1 cellular context compared by ENCODE assay signal in the genomic region with DNA sequence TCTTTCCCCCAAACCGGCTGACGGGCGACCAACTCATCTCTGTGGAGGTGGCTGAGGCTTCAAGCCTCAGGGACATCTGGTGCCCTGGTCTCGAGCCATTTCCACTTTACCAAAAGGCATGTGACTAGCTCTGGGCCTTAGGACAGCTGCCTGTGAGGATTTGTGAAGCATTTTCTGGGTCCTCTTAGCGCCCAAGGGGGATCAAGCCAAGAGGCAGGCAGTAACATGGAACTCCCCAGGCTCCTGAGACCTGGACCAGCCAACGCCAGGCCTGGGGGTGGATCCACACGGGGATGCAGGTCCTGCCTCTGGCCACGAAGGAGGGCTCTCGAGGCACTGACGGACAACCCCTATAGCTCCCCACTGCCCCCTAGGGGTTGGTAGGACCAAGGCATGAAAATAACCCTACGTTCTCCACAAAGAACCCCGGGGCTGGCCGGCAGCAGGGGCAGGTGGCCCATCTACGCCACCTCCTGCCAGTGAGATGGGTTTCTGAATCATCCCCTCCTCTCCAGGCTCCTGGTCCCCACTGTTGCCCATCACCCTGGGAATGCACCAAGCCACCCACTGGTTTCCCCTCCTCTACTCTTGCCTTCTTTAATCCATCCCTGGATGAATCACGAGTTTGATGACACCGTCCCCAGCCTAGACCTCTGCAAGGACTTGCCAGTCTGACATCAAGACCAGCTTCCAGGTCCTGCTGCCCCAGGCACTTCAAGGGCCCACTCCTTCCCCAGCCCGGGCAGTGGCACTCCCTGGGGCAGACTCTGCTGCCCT.
TF ChIP-seq lines count a peak whose summit lies in the region.

No MANE protein-coding gene starts in this region.

TF ChIP-seq in HepG2, 621 proteins besides CTCF, POLR2A, EP300 and RAD21 (continued from another document):
- TF ChIP-seq SALL2 (CRISPR knock-in tag; IDR thresholded peaks at IDR 0.05) (0 out of 2 replicates have a peak, but pooled peaks have one; percentile 42), ZNF205 (CRISPR knock-in tag; IDR thresholded peaks at IDR 0.05) (no peak), TMF1 (CRISPR knock-in tag; IDR thresholded peaks at IDR 0.05; ENCODE audit: low read depth) (no peak), ZNF382 (CRISPR knock-in tag; IDR thresholded peaks at IDR 0.05; ENCODE audit: borderline replicate concordance) (no peak), ZNF652 (CRISPR knock-in tag; IDR thresholded peaks at IDR 0.05; ENCODE audit: borderline replicate concordance, low read depth) (peak; percentile 69), ZNF547 (CRISPR knock-in tag; IDR thresholded peaks at IDR 0.05) (no peak), FOXA3 (CRISPR knock-in tag; IDR thresholded peaks at IDR 0.05) (no peak), ELF1 (CRISPR knock-in tag; IDR thresholded peaks at IDR 0.05) (no peak), ZBTB42 (CRISPR knock-in tag; IDR thresholded peaks at IDR 0.05) (no peak), HOXA7 (CRISPR knock-in tag; IDR thresholded peaks at IDR 0.05) (no peak), CHCHD3 (CRISPR knock-in tag; IDR thresholded peaks at IDR 0.05) (no peak), GABPA (IDR thresholded peaks at IDR 0.05; ENCODE audit: low read depth, low read length) (no peak), GABPA (CRISPR knock-in tag; IDR thresholded peaks at IDR 0.05; ENCODE audit: low read depth) (no peak), GATA4 (IDR thresholded peaks at IDR 0.05; ENCODE audit: borderline replicate concordance, low read depth) (no peak), NONO (IDR thresholded peaks at IDR 0.05) (no peak), NONO (CRISPR knock-in tag; conservative IDR thresholded peaks at IDR 0.05) (0 out of 2 replicates have a peak, but pooled peaks have one; percentile 14)
- TF ChIP-seq, protein P1, sequence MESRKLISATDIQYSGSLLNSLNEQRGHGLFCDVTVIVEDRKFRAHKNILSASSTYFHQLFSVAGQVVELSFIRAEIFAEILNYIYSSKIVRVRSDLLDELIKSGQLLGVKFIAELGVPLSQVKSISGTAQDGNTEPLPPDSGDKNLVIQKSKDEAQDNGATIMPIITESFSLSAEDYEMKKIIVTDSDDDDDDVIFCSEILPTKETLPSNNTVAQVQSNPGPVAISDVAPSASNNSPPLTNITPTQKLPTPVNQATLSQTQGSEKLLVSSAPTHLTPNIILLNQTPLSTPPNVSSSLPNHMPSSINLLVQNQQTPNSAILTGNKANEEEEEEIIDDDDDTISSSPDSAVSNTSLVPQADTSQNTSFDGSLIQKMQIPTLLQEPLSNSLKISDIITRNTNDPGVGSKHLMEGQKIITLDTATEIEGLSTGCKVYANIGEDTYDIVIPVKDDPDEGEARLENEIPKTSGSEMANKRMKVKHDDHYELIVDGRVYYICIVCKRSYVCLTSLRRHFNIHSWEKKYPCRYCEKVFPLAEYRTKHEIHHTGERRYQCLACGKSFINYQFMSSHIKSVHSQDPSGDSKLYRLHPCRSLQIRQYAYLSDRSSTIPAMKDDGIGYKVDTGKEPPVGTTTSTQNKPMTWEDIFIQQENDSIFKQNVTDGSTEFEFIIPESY (CRISPR knock-in tag; IDR thresholded peaks at IDR 0.05), result peak; percentile 72; the same call in 1 of the 2 replicates
- TF ChIP-seq, protein P2, sequence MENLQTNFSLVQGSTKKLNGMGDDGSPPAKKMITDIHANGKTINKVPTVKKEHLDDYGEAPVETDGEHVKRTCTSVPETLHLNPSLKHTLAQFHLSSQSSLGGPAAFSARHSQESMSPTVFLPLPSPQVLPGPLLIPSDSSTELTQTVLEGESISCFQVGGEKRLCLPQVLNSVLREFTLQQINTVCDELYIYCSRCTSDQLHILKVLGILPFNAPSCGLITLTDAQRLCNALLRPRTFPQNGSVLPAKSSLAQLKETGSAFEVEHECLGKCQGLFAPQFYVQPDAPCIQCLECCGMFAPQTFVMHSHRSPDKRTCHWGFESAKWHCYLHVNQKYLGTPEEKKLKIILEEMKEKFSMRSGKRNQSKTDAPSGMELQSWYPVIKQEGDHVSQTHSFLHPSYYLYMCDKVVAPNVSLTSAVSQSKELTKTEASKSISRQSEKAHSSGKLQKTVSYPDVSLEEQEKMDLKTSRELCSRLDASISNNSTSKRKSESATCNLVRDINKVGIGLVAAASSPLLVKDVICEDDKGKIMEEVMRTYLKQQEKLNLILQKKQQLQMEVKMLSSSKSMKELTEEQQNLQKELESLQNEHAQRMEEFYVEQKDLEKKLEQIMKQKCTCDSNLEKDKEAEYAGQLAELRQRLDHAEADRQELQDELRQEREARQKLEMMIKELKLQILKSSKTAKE (CRISPR knock-in tag; IDR thresholded peaks at IDR 0.05; ENCODE audit: borderline replicate concordance), result no peak
- TF ChIP-seq, protein P3, sequence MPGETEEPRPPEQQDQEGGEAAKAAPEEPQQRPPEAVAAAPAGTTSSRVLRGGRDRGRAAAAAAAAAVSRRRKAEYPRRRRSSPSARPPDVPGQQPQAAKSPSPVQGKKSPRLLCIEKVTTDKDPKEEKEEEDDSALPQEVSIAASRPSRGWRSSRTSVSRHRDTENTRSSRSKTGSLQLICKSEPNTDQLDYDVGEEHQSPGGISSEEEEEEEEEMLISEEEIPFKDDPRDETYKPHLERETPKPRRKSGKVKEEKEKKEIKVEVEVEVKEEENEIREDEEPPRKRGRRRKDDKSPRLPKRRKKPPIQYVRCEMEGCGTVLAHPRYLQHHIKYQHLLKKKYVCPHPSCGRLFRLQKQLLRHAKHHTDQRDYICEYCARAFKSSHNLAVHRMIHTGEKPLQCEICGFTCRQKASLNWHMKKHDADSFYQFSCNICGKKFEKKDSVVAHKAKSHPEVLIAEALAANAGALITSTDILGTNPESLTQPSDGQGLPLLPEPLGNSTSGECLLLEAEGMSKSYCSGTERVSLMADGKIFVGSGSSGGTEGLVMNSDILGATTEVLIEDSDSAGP (CRISPR knock-in tag; IDR thresholded peaks at IDR 0.05; ENCODE audit: borderline replicate concordance), result no peak
- TF ChIP-seq, protein P4, sequence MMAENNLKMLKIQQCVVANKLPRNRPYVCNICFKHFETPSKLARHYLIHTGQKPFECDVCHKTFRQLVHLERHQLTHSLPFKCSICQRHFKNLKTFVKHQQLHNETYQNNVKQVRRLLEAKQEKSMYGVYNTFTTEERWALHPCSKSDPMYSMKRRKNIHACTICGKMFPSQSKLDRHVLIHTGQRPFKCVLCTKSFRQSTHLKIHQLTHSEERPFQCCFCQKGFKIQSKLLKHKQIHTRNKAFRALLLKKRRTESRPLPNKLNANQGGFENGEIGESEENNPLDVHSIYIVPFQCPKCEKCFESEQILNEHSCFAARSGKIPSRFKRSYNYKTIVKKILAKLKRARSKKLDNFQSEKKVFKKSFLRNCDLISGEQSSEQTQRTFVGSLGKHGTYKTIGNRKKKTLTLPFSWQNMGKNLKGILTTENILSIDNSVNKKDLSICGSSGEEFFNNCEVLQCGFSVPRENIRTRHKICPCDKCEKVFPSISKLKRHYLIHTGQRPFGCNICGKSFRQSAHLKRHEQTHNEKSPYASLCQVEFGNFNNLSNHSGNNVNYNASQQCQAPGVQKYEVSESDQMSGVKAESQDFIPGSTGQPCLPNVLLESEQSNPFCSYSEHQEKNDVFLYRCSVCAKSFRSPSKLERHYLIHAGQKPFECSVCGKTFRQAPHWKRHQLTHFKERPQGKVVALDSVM (CRISPR knock-in tag; IDR thresholded peaks at IDR 0.05), result no peak
- TF ChIP-seq, protein P5, sequence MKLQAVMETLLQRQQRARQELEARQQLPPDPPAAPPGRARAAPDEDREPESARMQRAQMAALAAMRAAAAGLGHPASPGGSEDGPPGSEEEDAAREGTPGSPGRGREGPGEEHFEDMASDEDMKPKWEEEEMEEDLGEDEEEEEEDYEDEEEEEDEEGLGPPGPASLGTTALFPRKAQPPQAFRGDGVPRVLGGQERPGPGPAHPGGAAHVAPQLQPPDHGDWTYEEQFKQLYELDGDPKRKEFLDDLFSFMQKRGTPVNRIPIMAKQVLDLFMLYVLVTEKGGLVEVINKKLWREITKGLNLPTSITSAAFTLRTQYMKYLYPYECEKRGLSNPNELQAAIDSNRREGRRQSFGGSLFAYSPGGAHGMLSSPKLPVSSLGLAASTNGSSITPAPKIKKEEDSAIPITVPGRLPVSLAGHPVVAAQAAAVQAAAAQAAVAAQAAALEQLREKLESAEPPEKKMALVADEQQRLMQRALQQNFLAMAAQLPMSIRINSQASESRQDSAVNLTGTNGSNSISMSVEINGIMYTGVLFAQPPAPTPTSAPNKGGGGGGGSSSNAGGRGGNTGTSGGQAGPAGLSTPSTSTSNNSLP (IDR thresholded peaks at IDR 0.05; ENCODE audit: low read depth, low read length), result no peak
